Comparison of ENCODE assay signal across 10 cellular contexts in genomic region chr11:2534131-2534956, GRCh38.
DNase-seq lines count a peak whose midpoint lies in the region; ATAC-seq and TF ChIP-seq lines count a peak whose summit lies in the region.
"Had no signal": no experiment of that assay in that cellular context is flagged by ENCODE, and none has a peak within 500 bp of the region (broad histone marks: within the 10 kb centered on the region; RNA-seq: fewer than 3 reads in every experiment).

No MANE protein-coding gene starts in this region.

- H4K20me1 ChIP-seq in GM23338 (replicated peaks; ENCODE audit: insufficient read depth), result no peaks in the 10 kb centered on the region
- no peaks in the 10 kb centered on the region for H4K20me1 ChIP-seq in PC-9 (ENCODE audit: insufficient read depth)

- peak; percentile 47 for DNase-seq in GM23338 (ENCODE audit: low spot score)
- DNase-seq in PC-9, result peak; percentile 65 to 68
- no peak for DNase-seq in heart right ventricle
- DNase-seq in psoas muscle, result peak; percentile 25 to 56
- DNase-seq in effector memory CD4-positive, alpha-beta T cell, result no peak
- no peak for DNase-seq in SKM-1 (lab: John Stamatoyannopoulos, UW; ENCODE audit: unreplicated experiment)
- no peak for DNase-seq in activated CD4-positive, alpha-beta T cell treated with anti-CD3 and anti-CD28 coated beads, Interleukin-2, amount 50 U/mL, for 4 hours
- DNase-seq: NCI-H345 had no signal

- ATAC-seq in GM23338 (peak; percentile 6), heart right ventricle (no peak), psoas muscle (no peak), GM18907 (IDR thresholded peaks at IDR 0.05; ENCODE audit: unreplicated experiment) (no peak)

- TF ChIP-seq CTCF in GM23338 (conservative IDR thresholded peaks at IDR 0.05; ENCODE audit: low read depth in 2 of 2) (no peak), PC-9 (conservative IDR thresholded peaks at IDR 0.05) (no peak), heart right ventricle (IDR thresholded peaks at IDR 0.05) (no peak), psoas muscle (IDR thresholded peaks at IDR 0.05) (no peak)

- H3K36me3 ChIP-seq in GM23338 (ENCODE audit: insufficient read depth) (no peaks in the 10 kb centered on the region), PC-9 (ENCODE audit: low read depth) (no peaks in the 10 kb centered on the region), heart right ventricle (peaks cover 0 to 4% (median 0%) of the 10 kb centered on the region in 9 donors), psoas muscle (ENCODE audit: insufficient read depth in 1 of 2, low read depth in 1 of 2) (no peaks in the 10 kb centered on the region)
- peaks cover 8% of the 10 kb centered on the region for H3K36me3 ChIP-seq in effector memory CD4-positive, alpha-beta T cell (ENCODE audit: control insufficient read depth, insufficient read depth, low read length)

- H3K27ac ChIP-seq in GM23338 (ENCODE audit: low read depth), result no peak overlapping the region
- peak overlapping the region; percentile 67 for H3K27ac ChIP-seq in PC-9
- H3K27ac ChIP-seq in heart right ventricle, result peak overlapping the region in 6 of 10 donors; percentile 12 to 69 (median 49)
- no peak overlapping the region for H3K27ac ChIP-seq in psoas muscle
- no peak overlapping the region for H3K27ac ChIP-seq in effector memory CD4-positive, alpha-beta T cell (ENCODE audit: insufficient read depth, low read length, poor library complexity, severe bottlenecking)

- WGBS in heart right ventricle, 2 donors, result 89 to 91% methylated on average over 31 of the region's 31 CpGs
- WGBS in psoas muscle, 3 donors, result 88 to 93% (median 92%) methylated on average over 31 of the region's 31 CpGs

- peak overlapping the region; percentile 89 for H2AFZ ChIP-seq in GM23338
- H2AFZ ChIP-seq in PC-9, result peak overlapping the region; percentile 79

- CTCF ChIA-PET in PC-9 (lab: Charles Lee), result interaction anchor here (0.7 to 1.6 kb wide), 3 partner anchors 351 to 356 kb away, joined by 3 to 9 read pairs (median 4); partner anchors contain the start of gene CDKN1C

- H3K9me3 ChIP-seq in PC-9 (ENCODE audit: insufficient read depth, low read depth) (no peaks in the 10 kb centered on the region), heart right ventricle (no peaks in the 10 kb centered on the region), psoas muscle (no peaks in the 10 kb centered on the region)
- H3K9me3 ChIP-seq in effector memory CD4-positive, alpha-beta T cell (ENCODE audit: control insufficient read depth, low read length), result no peaks in the 10 kb centered on the region

- intact Hi-C loops in PC-9 (cut with micrococcal nuclease; ENCODE audit: unreplicated experiment) (loop anchor here (1.0 to 10.0 kb wide), 4 partner anchors 160 to 683 kb away; partner anchors contain the start of genes KCNQ1OT1 and MRGPRG), heart right ventricle (cut with DNase I) (loop anchor here in 3 of 10 donors (2.0 to 10.0 kb wide), 4 partner anchors 230 to 560 kb away; partner anchors contain the start of genes C11orf21 (in 1 of the 3) and TSPAN32 (in 1 of the 3)), psoas muscle (cut with DNase I) (loop anchor here in 1 of 2 donors (5.0 kb wide), 1 partner anchor 337 kb away; no protein-coding TSS in a partner anchor)

- H3K27me3 Mint-ChIP-seq in GM23338 (ENCODE audit: insufficient read depth, low read depth, poor library complexity), result peaks cover 40% of the 10 kb centered on the region
- H3K27me3 Mint-ChIP-seq: T-cell had no signal

- H3F3A ChIP-seq in GM23338 (replicated peaks; ENCODE audit: low read depth), result peaks cover 6% of the 10 kb centered on the region; the same call in 1 of the 2 replicates
- 0 out of 2 replicates have a peak, but pooled peaks cover 8% of the 10 kb centered on the region for H3F3A ChIP-seq in PC-9 (ENCODE audit: insufficient read depth, low read depth)

- H3K27ac Mint-ChIP-seq in GM23338, result no peak overlapping the region
- H3K27ac Mint-ChIP-seq: T-cell had no signal

- H3K4me2 ChIP-seq in GM23338 (no peak overlapping the region), PC-9 (peak overlapping the region; percentile 96)

- H3K4me3 ChIP-seq in GM23338, result no peak overlapping the region
- peak overlapping the region; percentile 60; the same call in 1 of the 2 replicates for H3K4me3 ChIP-seq in PC-9
- peak overlapping the region in 1 of 10 donors; percentile 16 for H3K4me3 ChIP-seq in heart right ventricle
- H3K4me3 ChIP-seq in psoas muscle, result no peak overlapping the region
- no peak overlapping the region for H3K4me3 ChIP-seq in effector memory CD4-positive, alpha-beta T cell (ENCODE audit: insufficient read depth, low read depth, low read length, poor library complexity, severe bottlenecking)

- H3K9me2 ChIP-seq in GM23338 (ENCODE audit: insufficient read depth) (no peaks in the 10 kb centered on the region), PC-9 (ENCODE audit: insufficient read depth) (no peaks in the 10 kb centered on the region)

- H3K79me2 ChIP-seq in GM23338 (replicated peaks; ENCODE audit: insufficient read depth) (no peaks in the 10 kb centered on the region), PC-9 (ENCODE audit: low read depth) (no peaks in the 10 kb centered on the region)

- POLR2A ChIA-PET in PC-9 (lab: Charles Lee; ENCODE audit: unreplicated experiment), result interaction anchor here (0.6 to 0.9 kb wide), 4 partner anchors 92 to 353 kb away, joined by 3 to 10 read pairs (median 8); no protein-coding TSS in a partner anchor

- peaks cover 6% of the 10 kb centered on the region for H3K27me3 ChIP-seq in GM23338 (ENCODE audit: insufficient read depth)
- peaks cover 8% of the 10 kb centered on the region for H3K27me3 ChIP-seq in PC-9 (ENCODE audit: insufficient read depth, low read depth)
- no peaks in the 10 kb centered on the region for H3K27me3 ChIP-seq in heart right ventricle
- H3K27me3 ChIP-seq in psoas muscle (ENCODE audit: insufficient read depth in 3 of 3, low read length in 2 of 3), result peaks cover 0 to 4% (median 2%) of the 10 kb centered on the region in 3 donors
- no peaks in the 10 kb centered on the region for H3K27me3 ChIP-seq in effector memory CD4-positive, alpha-beta T cell (replicated peaks; ENCODE audit: control insufficient read depth, insufficient read depth, low read length, poor library complexity, severe bottlenecking)

- no peaks in the 10 kb centered on the region; the same call in 2 of the 3 replicates for H3K9me3 Mint-ChIP-seq in GM23338
- H3K9me3 Mint-ChIP-seq: T-cell had no signal

- H3K4me3 Mint-ChIP-seq in GM23338, result no peak overlapping the region

- H3K4me1 ChIP-seq in GM23338 (ENCODE audit: insufficient read depth), result peaks cover 8% of the 10 kb centered on the region; the same call in 1 of the 2 replicates
- H3K4me1 ChIP-seq in PC-9 (replicated peaks; ENCODE audit: insufficient read depth), result peaks cover 13% of the 10 kb centered on the region
- peaks cover 13 to 28% (median 21%) of the 10 kb centered on the region in 9 donors for H3K4me1 ChIP-seq in heart right ventricle
- peaks cover 8% of the 10 kb centered on the region for H3K4me1 ChIP-seq in psoas muscle
- peaks cover 9% of the 10 kb centered on the region for H3K4me1 ChIP-seq in effector memory CD4-positive, alpha-beta T cell (ENCODE audit: control insufficient read depth, insufficient read depth, low read length, poor library complexity, severe bottlenecking)

- peaks cover 9% of the 10 kb centered on the region; the same call in 2 of the 3 replicates for H3K4me1 Mint-ChIP-seq in GM23338

- no TSS peak for BruUV-seq in PC-9 (replicated peaks; lab: Mats Ljungman, UMichigan)

- no peaks in the 10 kb centered on the region for H3K36me3 Mint-ChIP-seq in GM23338 (ENCODE audit: low read depth)
- H3K36me3 Mint-ChIP-seq: T-cell had no signal

TF ChIP-seq in GM23338, 12 proteins besides CTCF, POLR2A, EP300 and RAD21:
- TF ChIP-seq CREB1 (CRISPR knock-in tag; IDR thresholded peaks at IDR 0.05; ENCODE audit: low read depth), result no peak

Comparison
In these comparisons a context has a peak if more than half of its experiments do, and no peak if none do; other contexts are left out.
1. DNase-seq: peak in GM23338 (single experiment), PC-9 (2 of 2) and psoas muscle (2 of 2); none in heart right ventricle (0 of 2), effector memory CD4-positive, alpha-beta T cell (0 of 3), SKM-1 (single experiment) and activated CD4-positive, alpha-beta T cell treated with anti-CD3 and anti-CD28 coated beads, Interleukin-2, amount 50 U/mL, for 4 hours (0 of 2).
2. H3K27ac ChIP-seq: peak in PC-9 (single experiment) and heart right ventricle (6 of 10); none in GM23338 (single experiment), psoas muscle (single experiment) and effector memory CD4-positive, alpha-beta T cell (single experiment).